1 cellular context compared by ENCODE assay signal in genomic region chr7:6500691-6501090, GRCh38.
TF ChIP-seq lines count a peak whose summit lies in the region.

No MANE protein-coding gene starts in this region.

TF ChIP-seq in H1, 55 proteins besides CTCF, POLR2A, EP300 and RAD21:
- TF ChIP-seq KDM4A (IDR thresholded peaks at IDR 0.05; ENCODE audit: low read depth, low read length, severe bottlenecking), result no peak
- no peak for TF ChIP-seq CEBPB (IDR thresholded peaks at IDR 0.05; ENCODE audit: low read depth, low read length)
- no peak for TF ChIP-seq JUND (IDR thresholded peaks at IDR 0.05; ENCODE audit: low read length)
- TF ChIP-seq, protein P1, sequence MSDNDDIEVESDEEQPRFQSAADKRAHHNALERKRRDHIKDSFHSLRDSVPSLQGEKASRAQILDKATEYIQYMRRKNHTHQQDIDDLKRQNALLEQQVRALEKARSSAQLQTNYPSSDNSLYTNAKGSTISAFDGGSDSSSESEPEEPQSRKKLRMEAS (IDR thresholded peaks at IDR 0.05), result no peak
- TF ChIP-seq NANOG (IDR thresholded peaks at IDR 0.05; ENCODE audit: insufficient read depth, low read depth, low read length, poor library complexity, severe bottlenecking), result no peak
- TF ChIP-seq YY1 (IDR thresholded peaks at IDR 0.05; ENCODE audit: low read depth, low read length), result no peak
- no peak for TF ChIP-seq TCF12 (IDR thresholded peaks at IDR 0.05; ENCODE audit: low read depth, low read length)
- TF ChIP-seq BRCA1 (IDR thresholded peaks at IDR 0.05; ENCODE audit: low read depth, low read length), result no peak
- TF ChIP-seq SAP30 (IDR thresholded peaks at IDR 0.05; ENCODE audit: insufficient read depth, insufficient replicate concordance, low read length), result no peak
- TF ChIP-seq NRF1 (IDR thresholded peaks at IDR 0.05; ENCODE audit: low read depth, low read length), result no peak
- no peak for TF ChIP-seq RNF2 (IDR thresholded peaks at IDR 0.05; ENCODE audit: borderline replicate concordance, low read depth, low read length, missing control alignments, poor library complexity, severe bottlenecking)
- TF ChIP-seq BCL11A (IDR thresholded peaks at IDR 0.05; ENCODE audit: low read depth in 2 of 2, low read length in 2 of 2), result no peak
- TF ChIP-seq SP1 (IDR thresholded peaks at IDR 0.05; ENCODE audit: low read depth, low read length), result no peak
- no peak for TF ChIP-seq ZNF274 (IDR thresholded peaks at IDR 0.05; ENCODE audit: borderline replicate concordance, extremely low read depth, low read length)
- no peak for TF ChIP-seq KDM1A (IDR thresholded peaks at IDR 0.05; ENCODE audit: borderline replicate concordance, low read length)
- TF ChIP-seq TBP (IDR thresholded peaks at IDR 0.05; ENCODE audit: low read depth, low read length), result no peak
TF ChIP-seq in H1: peak in this region for 0.
